Comparison of ENCODE assay signal across 18 cellular contexts in genomic region chr3:127612966-127613365, GRCh38. TPM values are rescaled to one million over a fixed set of nuclear protein-coding genes. Genes with fewer than 3 reads are reported as not detected.
DNase-seq lines count a peak whose midpoint lies in the region; ATAC-seq and TF ChIP-seq lines count a peak whose summit lies in the region.
"Had no signal": no experiment of that assay in that cellular context is flagged by ENCODE, and none has a peak within 500 bp of the region (broad histone marks: within the 10 kb centered on the region; RNA-seq: fewer than 3 reads in every experiment).

No MANE protein-coding gene starts in this region.

- DNase-seq in NCI-H446 treated with DMSO at 0.1 percent for 48 hours (lab: John Stamatoyannopoulos, UW) = peak; percentile 26
- no peak for DNase-seq in NCI-H446 (lab: John Stamatoyannopoulos, UW)
- no peak for DNase-seq in RWPE1 (ENCODE audit: low spot score)
- peak; percentile 29 for DNase-seq in fibroblast of pulmonary artery (ENCODE audit: low read depth)
- peak in 1 of 2 donors; percentile 74 for DNase-seq in upper lobe of left lung
- DNase-seq in GM23338 (ENCODE audit: low spot score) = no peak
- no peak for DNase-seq in iPS-NIHi11 (ENCODE audit: low spot score)
- DNase-seq in activated gamma-delta T cell treated with Interleukin-2 at 50 U/mL for 16 hours = no peak
- DNase-seq: 8988T, cerebellar nuclear complex, DMS53, H9, NCI-H146, OCI-M1, SJCRH30 had no signal

- no peak overlapping the region for H3K4me2 ChIP-seq in GM23338

- H3K27ac Mint-ChIP-seq in GM23338 = no peak overlapping the region
- H3K27ac Mint-ChIP-seq: activated T-helper 17 cell treated with anti-CD3 and anti-CD28 coated beads, Interleukin-2, amount 50 U/mL, for 72 hours had no signal

- no peaks in the 10 kb centered on the region for H3K9me2 ChIP-seq in GM23338 (ENCODE audit: insufficient read depth)

- H3K27me3 ChIP-seq in upper lobe of left lung (no peaks in the 10 kb centered on the region), GM23338 (ENCODE audit: insufficient read depth) (no peaks in the 10 kb centered on the region)
- H3K27me3 ChIP-seq: SJCRH30 had no signal

- peak; percentile 33 to 68 for ATAC-seq in upper lobe of left lung (ENCODE audit: low FRiP score in 2 of 2)
- no peak for ATAC-seq in GM23338
- ATAC-seq: activated CD4-positive, CD25-positive, alpha-beta regulatory T cell treated with anti-CD3 and anti-CD28 coated beads, Interleukin-2, amount 50 U/mL, for 24 hours; activated T-helper 17 cell treated with anti-CD3 and anti-CD28 coated beads, Interleukin-2, amount 50 U/mL, for 72 hours had no signal

- H3K36me3 Mint-ChIP-seq in GM23338 (ENCODE audit: low read depth) = peaks cover 97% of the 10 kb centered on the region

- peaks cover 50% of the 10 kb centered on the region for H3K79me2 ChIP-seq in GM23338 (replicated peaks; ENCODE audit: insufficient read depth)
- H3K79me2 ChIP-seq: parathyroid adenoma had no signal

- no peak overlapping the region for H2AFZ ChIP-seq in GM23338
- H2AFZ ChIP-seq: parathyroid adenoma had no signal

- TF ChIP-seq CTCF in RWPE1 (conservative IDR thresholded peaks at IDR 0.05; ENCODE audit: low read depth) = no peak
- no peak for TF ChIP-seq CTCF in fibroblast of pulmonary artery (IDR thresholded peaks at IDR 0.05; ENCODE audit: low read length, missing control alignments)
- TF ChIP-seq CTCF in upper lobe of left lung (IDR thresholded peaks at IDR 0.05) = no peak
- no peak for TF ChIP-seq CTCF in GM23338 (conservative IDR thresholded peaks at IDR 0.05; ENCODE audit: low read depth in 2 of 2)

- H3K9me3 ChIP-seq in upper lobe of left lung = no peaks in the 10 kb centered on the region
- H3K9me3 ChIP-seq: SJCRH30 had no signal

- H4K20me1 ChIP-seq in GM23338 (replicated peaks; ENCODE audit: insufficient read depth) = peaks cover 51% of the 10 kb centered on the region; the same call in 1 of the 2 replicates

- H3K4me1 Mint-ChIP-seq in GM23338 = peaks cover 10% of the 10 kb centered on the region; the same call in 1 of the 3 replicates
- H3K4me1 Mint-ChIP-seq: activated T-helper 17 cell treated with anti-CD3 and anti-CD28 coated beads, Interleukin-2, amount 50 U/mL, for 72 hours had no signal

- H3K4me3 ChIP-seq in fibroblast of pulmonary artery (replicated peaks; ENCODE audit: low read depth, low read length) = no peak overlapping the region
- no peak overlapping the region for H3K4me3 ChIP-seq in upper lobe of left lung
- H3K4me3 ChIP-seq in GM23338 = no peak overlapping the region
- H3K4me3 ChIP-seq: SJCRH30 had no signal

- H3K27me3 Mint-ChIP-seq in GM23338 (ENCODE audit: insufficient read depth, low read depth, poor library complexity) = peaks cover 5% of the 10 kb centered on the region
- H3K27me3 Mint-ChIP-seq: activated T-helper 17 cell treated with anti-CD3 and anti-CD28 coated beads, Interleukin-2, amount 50 U/mL, for 72 hours had no signal

- POLR2A ChIA-PET in RWPE1 (lab: Yijun Ruan, JAX; ENCODE audit: low non-redundant PET) = no interaction called here

- H3K9me3 Mint-ChIP-seq in GM23338 = no peaks in the 10 kb centered on the region
- H3K9me3 Mint-ChIP-seq: activated T-helper 17 cell treated with anti-CD3 and anti-CD28 coated beads, Interleukin-2, amount 50 U/mL, for 72 hours; H9 had no signal

- CTCF ChIA-PET in RWPE1 (lab: Yijun Ruan, JAX) = interaction anchor here (1.7 kb wide), 1 partner anchor 38 kb away, joined by 5 read pairs; no protein-coding TSS in a partner anchor

- H3K4me1 ChIP-seq in upper lobe of left lung = peaks cover 0 to 7% (median 5%) of the 10 kb centered on the region in 4 donors
- no peaks in the 10 kb centered on the region for H3K4me1 ChIP-seq in GM23338 (ENCODE audit: insufficient read depth)
- H3K4me1 ChIP-seq: parathyroid adenoma, SJCRH30 had no signal

- TF ChIP-seq EP300 in upper lobe of left lung (IDR thresholded peaks at IDR 0.05) = peak in 1 of 4 donors; percentile 26

- peaks cover 0 to 27% (median 20%) of the 10 kb centered on the region in 4 donors for H3K36me3 ChIP-seq in upper lobe of left lung
- peaks cover 71% of the 10 kb centered on the region for H3K36me3 ChIP-seq in GM23338 (ENCODE audit: insufficient read depth)

- H3K27ac ChIP-seq in RWPE1 (peak overlapping the region; percentile 37), upper lobe of left lung (no peak overlapping the region), GM23338 (ENCODE audit: low read depth) (no peak overlapping the region)
- H3K27ac ChIP-seq: parathyroid adenoma, SJCRH30 had no signal

- WGBS in upper lobe of left lung, 2 donors = 47 to 57% methylated on average over 5 to 6 of the region's 6 CpGs

- H3K4me3 Mint-ChIP-seq in GM23338 = no peak overlapping the region
- H3K4me3 Mint-ChIP-seq: activated T-helper 17 cell treated with anti-CD3 and anti-CD28 coated beads, Interleukin-2, amount 50 U/mL, for 72 hours; H9 had no signal

- no peak for TF ChIP-seq POLR2A in upper lobe of left lung (IDR thresholded peaks at IDR 0.05)

- no peaks in the 10 kb centered on the region for H3F3A ChIP-seq in GM23338 (replicated peaks; ENCODE audit: low read depth)

TF ChIP-seq in GM23338, 12 proteins besides CTCF, POLR2A, EP300 and RAD21 (continues in another document):
- TF ChIP-seq ZNF114 (CRISPR knock-in tag; IDR thresholded peaks at IDR 0.05) (no peak), JUNB (IDR thresholded peaks at IDR 0.05; ENCODE audit: unreplicated experiment) (no peak), NANOG (IDR thresholded peaks at IDR 0.05; ENCODE audit: borderline replicate concordance) (no peak)

RNA-seq across cellular contexts. Expression of gene MCM2, which starts 14.8 kb away (rescaled TPM):
- 10 to 100 TPM in 3 of 6 donors, 1 to 10 TPM in 3; 6.1 to 14.7 (median 10.1) TPM for total RNA-seq in upper lobe of left lung
- total RNA-seq in GM23338 (2014; rRNA removed; shearing (Covaris generic)) = 184 and 235 TPM in 2 replicates
- 27.4 and 32.8 TPM in 2 replicates for polyA plus RNA-seq in GM23338 (2016; fragmentation: Nextera tagmentation; extraction: Ambion mirVana)

RNA-seq across cellular contexts. Expression of gene PODXL2, which starts 16.0 kb away (rescaled TPM):
- total RNA-seq in upper lobe of left lung = 1 to 10 TPM; 1.0 to 5.1 (median 3.5) TPM
- 51.0 and 57.6 TPM in 2 replicates for total RNA-seq in GM23338 (2014; rRNA removed; shearing (Covaris generic))
- polyA plus RNA-seq in GM23338 (2016; fragmentation: Nextera tagmentation; extraction: Ambion mirVana) = 18.4 and 19.1 TPM in 2 replicates

RNA-seq across cellular contexts. Expression of gene TPRA1, which starts 22.4 kb away (rescaled TPM):
- total RNA-seq in upper lobe of left lung = 10 to 100 TPM; 16.8 to 44.4 (median 40.3) TPM
- 24.1 and 30.4 TPM in 2 replicates for total RNA-seq in GM23338 (2014; rRNA removed; shearing (Covaris generic))
- 16.7 and 19.4 TPM in 2 replicates for polyA plus RNA-seq in GM23338 (2016; fragmentation: Nextera tagmentation; extraction: Ambion mirVana)

RNA-seq across cellular contexts. Expression of gene ABTB1, which starts 59.8 kb away (rescaled TPM):
- 100 to 1,000 TPM in 2 of 6 donors, 10 to 100 TPM in 4; 28.0 to 262 (median 65.8) TPM for total RNA-seq in upper lobe of left lung
- total RNA-seq in GM23338 (2014; rRNA removed; shearing (Covaris generic)) = 5.0 and 5.7 TPM in 2 replicates
- polyA plus RNA-seq in GM23338 (2016; fragmentation: Nextera tagmentation; extraction: Ambion mirVana) = 3.7 TPM in 2 replicates

Comparison
In these comparisons a context has a peak if more than half of its experiments do, and no peak if none do; other contexts are left out.
1. DNase-seq: peak in NCI-H446 treated with DMSO at 0.1 percent for 48 hours (single experiment) and fibroblast of pulmonary artery (single experiment); none in NCI-H446 (0 of 2), RWPE1 (single experiment), GM23338 (single experiment), iPS-NIHi11 (single experiment) and activated gamma-delta T cell treated with Interleukin-2 at 50 U/mL for 16 hours (single experiment).
2. RNA of gene MCM2, which starts 14.8 kb away (total RNA-seq): 184 to 235 TPM in GM23338; 6.1 to 14.7 TPM in upper lobe of left lung; every median in the first group is over 10 times any median in the second.